In genomic region chr2:30649278-30649677, GRCh38 we compare ENCODE assay signal across 24 cellular contexts.
"Had no signal": no experiment of that assay in that cellular context is flagged by ENCODE, and none has a peak within 500 bp of the region (broad histone marks: within the 10 kb centered on the region; RNA-seq: fewer than 3 reads in every experiment).

No MANE protein-coding gene starts in this region.

- H3K27me3 Mint-ChIP-seq: activated naive CD8-positive, alpha-beta T cell; central memory CD8-positive, alpha-beta T cell; memory B cell; naive thymus-derived CD4-positive, alpha-beta T cell; progenitor cell of endocrine pancreas; stimulated activated naive CD8-positive, alpha-beta T cell treated with anti-CD3 and anti-CD28 coated beads, Interleukin-15, Interleukin-2, amounts not matched to agents 100 ng/mL and 50 ng/mL, for 24 hours had no signal

- ATAC-seq: activated T-cell treated with anti-CD3 and anti-CD28 coated beads, Interleukin-2, amount 50 U/mL, for 4 hours; gastroesophageal sphincter; left cardiac atrium; naive thymus-derived CD4-positive, alpha-beta T cell had no signal

- H3K27ac Mint-ChIP-seq: activated naive CD8-positive, alpha-beta T cell; activated T-helper 2 cell treated with anti-CD3 and anti-CD28 coated beads, Interferon-gamma antibody, Interleukin-2, Interleukin-4, amounts not matched to agents 10 μg/mL and 5 μg/mL and 100 μg/mL, durations not matched to agents 14 hours and 24 hours and 36 hours; endodermal cell; memory B cell; naive thymus-derived CD4-positive, alpha-beta T cell; progenitor cell of endocrine pancreas; stimulated activated naive CD8-positive, alpha-beta T cell treated with anti-CD3 and anti-CD28 coated beads, Interleukin-15, Interleukin-2, amounts not matched to agents 100 ng/mL and 50 ng/mL, for 24 hours had no signal

- H3K9me3 Mint-ChIP-seq: activated T-cell treated with anti-CD3 and anti-CD28 coated beads, Interleukin-2, amount 50 U/mL, for 4 hours; activated T-helper 2 cell treated with anti-CD3 and anti-CD28 coated beads, Interferon-gamma antibody, Interleukin-2, Interleukin-4, amounts not matched to agents 10 μg/mL and 5 μg/mL and 100 μg/mL, durations not matched to agents 14 hours and 24 hours and 36 hours; central memory CD8-positive, alpha-beta T cell; endodermal cell; memory B cell; naive thymus-derived CD4-positive, alpha-beta T cell; stimulated activated naive CD8-positive, alpha-beta T cell treated with anti-CD3 and anti-CD28 coated beads, Interleukin-15, Interleukin-2, amounts not matched to agents 100 ng/mL and 50 ng/mL, for 24 hours had no signal

- H3K4me3 ChIP-seq: adrenal gland, ascending aorta, coronary artery, esophagus squamous epithelium, gastroesophageal sphincter, thyroid gland had no signal

- H3K36me3 Mint-ChIP-seq: memory B cell had no signal

- H3K4me1 ChIP-seq: adrenal gland, ascending aorta, esophagus squamous epithelium had no signal

- H3K4me1 Mint-ChIP-seq: central memory CD8-positive, alpha-beta T cell; memory B cell had no signal

- H3K27ac ChIP-seq: adrenal gland, ascending aorta, coronary artery, esophagus squamous epithelium, gastroesophageal sphincter, thyroid gland had no signal

- H3K9me3 ChIP-seq: adrenal gland, ascending aorta, esophagus squamous epithelium, gastroesophageal sphincter, thyroid gland had no signal

- DNase-seq: activated CD4-positive, alpha-beta T cell treated with anti-CD3 and anti-CD28 coated beads for 1 hour; activated CD4-positive, alpha-beta T cell treated with anti-CD3 and anti-CD28 coated beads, Interleukin-2, amount 50 U/mL, for 1 hour; activated naive CD4-positive, alpha-beta T cell; activated T-cell treated with anti-CD3 and anti-CD28 coated beads, Interleukin-2, amount 50 U/mL, for 4 hours; adrenal gland; endodermal cell; esophagus squamous epithelium; head of caudate nucleus; left cardiac atrium; naive thymus-derived CD4-positive, alpha-beta T cell; stimulated activated CD4-positive, alpha-beta T cell treated with anti-CD3 and anti-CD28 coated beads, Interleukin-12 subunit alpha, Interleukin-12 subunit beta, amount 100 ng/mL, for 4 hours; stimulated activated CD4-positive, alpha-beta T cell treated with anti-CD3 and anti-CD28 coated beads, Interleukin-4, amount 100 ng/mL, for 4 hours; substantia nigra; T-helper 1 cell had no signal

- H3K4me3 Mint-ChIP-seq: activated naive CD8-positive, alpha-beta T cell; activated T-cell treated with anti-CD3 and anti-CD28 coated beads, Interleukin-2, amount 50 U/mL, for 4 hours; central memory CD8-positive, alpha-beta T cell; endodermal cell; memory B cell; naive thymus-derived CD4-positive, alpha-beta T cell; stimulated activated naive CD8-positive, alpha-beta T cell treated with anti-CD3 and anti-CD28 coated beads, Interleukin-15, Interleukin-2, amounts not matched to agents 100 ng/mL and 50 ng/mL, for 24 hours had no signal

- H3K36me3 ChIP-seq: adrenal gland, ascending aorta, esophagus squamous epithelium, gastroesophageal sphincter, thyroid gland had no signal

- H3K27me3 ChIP-seq: adrenal gland, ascending aorta, esophagus squamous epithelium, gastroesophageal sphincter, thyroid gland had no signal
